Comparison of ENCODE assay signal across 13 cellular contexts in the genomic region with DNA sequence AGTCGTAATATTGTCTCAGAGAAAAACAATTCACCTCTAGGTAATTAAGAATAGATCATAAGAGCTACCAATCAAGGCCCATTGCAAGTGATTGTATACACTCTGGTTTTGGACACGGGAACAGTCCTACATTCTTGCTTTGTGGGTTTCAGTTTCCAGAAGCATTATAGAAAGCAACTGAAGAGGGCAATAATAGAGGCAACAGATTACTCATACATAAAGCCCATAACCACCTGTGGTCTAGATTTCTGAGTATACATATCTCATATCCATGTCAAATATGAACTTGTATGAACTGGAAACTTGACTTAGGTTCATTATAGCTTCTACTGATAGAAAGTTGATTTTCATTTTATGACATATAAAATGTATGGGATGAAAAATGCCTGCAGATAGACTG.
DNase-seq lines count a peak whose midpoint lies in the region; ATAC-seq and TF ChIP-seq lines count a peak whose summit lies in the region.
"Had no signal": no experiment of that assay in that cellular context is flagged by ENCODE, and none has a peak within 500 bp of the region (broad histone marks: within the 10 kb centered on the region; RNA-seq: fewer than 3 reads in every experiment).

No MANE protein-coding gene starts in this region.

- H3K27me3 Mint-ChIP-seq in T-helper 1 cell treated with Interleukin-12 subunit alpha and Interleukin-12 subunit beta and Interleukin-4 antibody, amounts not matched to agents 30 μg/mL and 1 μg/mL, for 36 hours (ENCODE audit: low read depth), result peaks cover 13% of the 10 kb centered on the region

- H3K4me3 Mint-ChIP-seq in T-helper 1 cell treated with Interleukin-12 subunit alpha and Interleukin-12 subunit beta and Interleukin-4 antibody, amounts not matched to agents 30 μg/mL and 1 μg/mL, for 36 hours, result peak overlapping the region; percentile 3
- H3K4me3 Mint-ChIP-seq: nephron had no signal

- H3K9me3 ChIP-seq in heart right ventricle, result peaks cover 0 to 4% (median 0%) of the 10 kb centered on the region in 11 donors

- H3K4me1 Mint-ChIP-seq in T-helper 1 cell treated with Interleukin-12 subunit alpha and Interleukin-12 subunit beta and Interleukin-4 antibody, amounts not matched to agents 30 μg/mL and 1 μg/mL, for 36 hours (ENCODE audit: low read depth), result peaks cover 28% of the 10 kb centered on the region

- peaks cover 0 to 54% (median 14%) of the 10 kb centered on the region in 9 donors for H3K36me3 ChIP-seq in heart right ventricle

- no peak for TF ChIP-seq CTCF in heart right ventricle (IDR thresholded peaks at IDR 0.05)

- 98% methylated on average over 2 of the region's 2 CpGs for WGBS in heart right ventricle, 2 donors

- H3K4me1 ChIP-seq in heart right ventricle, result peaks cover 0 to 27% (median 11%) of the 10 kb centered on the region in 9 donors

- peaks cover 57% of the 10 kb centered on the region for H3K36me3 Mint-ChIP-seq in T-helper 1 cell treated with Interleukin-12 subunit alpha and Interleukin-12 subunit beta and Interleukin-4 antibody, amounts not matched to agents 30 μg/mL and 1 μg/mL, for 36 hours (ENCODE audit: low read depth)

- H3K9me3 Mint-ChIP-seq in T-helper 1 cell treated with Interleukin-12 subunit alpha and Interleukin-12 subunit beta and Interleukin-4 antibody, amounts not matched to agents 30 μg/mL and 1 μg/mL, for 36 hours, result peaks cover 6% of the 10 kb centered on the region

- ATAC-seq in GM18511 (IDR thresholded peaks at IDR 0.05; ENCODE audit: unreplicated experiment) (peak; percentile 100), GM19452 (IDR thresholded peaks at IDR 0.05; ENCODE audit: unreplicated experiment) (peak; percentile 99), HG02973 (IDR thresholded peaks at IDR 0.05; ENCODE audit: unreplicated experiment) (peak; percentile 99), heart right ventricle (no peak)

- no peaks in the 10 kb centered on the region for H3K27me3 ChIP-seq in heart right ventricle

- no peak overlapping the region for H3K27ac Mint-ChIP-seq in T-helper 1 cell treated with Interleukin-12 subunit alpha and Interleukin-12 subunit beta and Interleukin-4 antibody, amounts not matched to agents 30 μg/mL and 1 μg/mL, for 36 hours
- H3K27ac Mint-ChIP-seq: nephron had no signal

- H3K27ac ChIP-seq in heart right ventricle, result no peak overlapping the region
- H3K27ac ChIP-seq: coronary artery, RWPE1 had no signal

- H3K4me3 ChIP-seq in heart right ventricle, result no peak overlapping the region
- H3K4me3 ChIP-seq: coronary artery had no signal

- DNase-seq in heart right ventricle (no peak), NCI-H1105 (lab: John Stamatoyannopoulos, UW) (no peak), ureter (ENCODE audit: low spot score) (no peak), GM03348 (ENCODE audit: low spot score) (no peak)
- DNase-seq: Calu3; stimulated activated CD4-positive, alpha-beta T cell treated with anti-CD3 and anti-CD28 coated beads, Interleukin-4, amount 100 ng/mL, for 24 hours had no signal

- intact Hi-C loops in heart right ventricle (cut with DNase I), result loop anchor here in 1 of 10 donors (10.0 kb wide), 1 partner anchor 108 kb away; no protein-coding TSS in a partner anchor

Comparison
In these comparisons a context has a peak if more than half of its experiments do, and no peak if none do; other contexts are left out.
1. ATAC-seq: peak in GM18511 (single experiment), GM19452 (single experiment) and HG02973 (single experiment); none in heart right ventricle (0 of 8).